ENCODE assay signal across 1 cellular context in genomic region chr16:17457513-17457912, GRCh38.
TF ChIP-seq lines count a peak whose summit lies in the region.

No MANE protein-coding gene starts in this region.

TF ChIP-seq in WTC11, 78 proteins besides CTCF, POLR2A, EP300 and RAD21 (continued from another document):
- TF ChIP-seq E2F1 (CRISPR knock-in tag; IDR thresholded peaks at IDR 0.05) (no peak), ZNF425 (CRISPR knock-in tag; conservative IDR thresholded peaks at IDR 0.05) (no peak), JAZF1 (CRISPR knock-in tag; IDR thresholded peaks at IDR 0.05) (no peak), USF1 (CRISPR knock-in tag; IDR thresholded peaks at IDR 0.05) (no peak), OVOL2 (CRISPR knock-in tag; IDR thresholded peaks at IDR 0.05; ENCODE audit: borderline replicate concordance) (no peak), E2F4 (CRISPR knock-in tag; IDR thresholded peaks at IDR 0.05; ENCODE audit: borderline replicate concordance, low read depth) (no peak), HMGXB4 (CRISPR knock-in tag; IDR thresholded peaks at IDR 0.05) (no peak), RORB (CRISPR knock-in tag; IDR thresholded peaks at IDR 0.05) (no peak), NR2C2 (CRISPR knock-in tag; IDR thresholded peaks at IDR 0.05) (no peak), ESRRA (CRISPR knock-in tag; IDR thresholded peaks at IDR 0.05; ENCODE audit: borderline replicate concordance) (no peak), ZNF138 (CRISPR knock-in tag; conservative IDR thresholded peaks at IDR 0.05) (no peak), NFE2L1 (CRISPR knock-in tag; IDR thresholded peaks at IDR 0.05) (no peak)
